ENCODE assay signal across 1 cellular context in the genomic region with DNA sequence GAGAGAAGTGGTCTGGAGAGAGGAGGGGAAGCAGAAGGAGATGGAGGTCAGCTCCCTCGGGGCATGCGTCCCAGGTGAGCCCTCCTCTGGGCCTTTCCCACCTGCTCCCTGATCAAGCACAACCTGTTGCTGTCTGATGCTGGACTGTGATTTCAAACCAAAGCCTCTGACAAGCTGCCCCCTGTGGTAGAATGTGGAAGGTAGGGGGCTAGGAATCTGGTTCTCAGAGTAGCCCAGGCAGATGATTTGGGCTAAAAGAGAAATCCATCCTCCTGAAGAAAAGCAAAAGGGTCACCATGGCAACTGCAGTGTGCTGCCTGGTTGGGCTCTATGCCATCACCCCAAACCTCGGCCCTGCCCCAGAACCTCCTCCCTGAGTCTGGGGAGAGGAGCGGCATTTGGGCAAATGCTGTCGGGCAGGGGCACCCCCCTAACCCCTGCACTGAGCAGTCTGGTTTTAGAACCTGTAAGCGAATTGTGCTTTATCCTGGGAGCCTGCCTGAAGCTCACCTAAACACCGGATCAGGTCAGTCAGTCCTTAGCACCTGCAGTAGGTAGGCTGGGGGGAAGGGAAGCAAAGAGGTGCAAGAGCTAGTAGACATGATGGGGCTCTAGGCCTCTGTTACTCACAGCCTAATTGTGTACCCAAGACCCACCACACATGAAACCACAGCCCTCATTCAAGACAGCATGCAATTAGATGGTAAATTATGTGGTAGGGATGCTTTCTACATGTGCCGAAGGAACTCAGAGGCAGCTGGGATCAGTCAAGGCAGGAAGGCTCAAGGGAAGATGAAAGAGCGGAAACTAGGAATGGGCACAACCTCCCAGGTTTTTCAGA.
TF ChIP-seq lines count a peak whose summit lies in the region.

No MANE protein-coding gene starts in this region.

TF ChIP-seq in neural cell, 6 proteins besides CTCF, POLR2A, EP300 and RAD21 (continued from another document):
- TF ChIP-seq, protein P1, sequence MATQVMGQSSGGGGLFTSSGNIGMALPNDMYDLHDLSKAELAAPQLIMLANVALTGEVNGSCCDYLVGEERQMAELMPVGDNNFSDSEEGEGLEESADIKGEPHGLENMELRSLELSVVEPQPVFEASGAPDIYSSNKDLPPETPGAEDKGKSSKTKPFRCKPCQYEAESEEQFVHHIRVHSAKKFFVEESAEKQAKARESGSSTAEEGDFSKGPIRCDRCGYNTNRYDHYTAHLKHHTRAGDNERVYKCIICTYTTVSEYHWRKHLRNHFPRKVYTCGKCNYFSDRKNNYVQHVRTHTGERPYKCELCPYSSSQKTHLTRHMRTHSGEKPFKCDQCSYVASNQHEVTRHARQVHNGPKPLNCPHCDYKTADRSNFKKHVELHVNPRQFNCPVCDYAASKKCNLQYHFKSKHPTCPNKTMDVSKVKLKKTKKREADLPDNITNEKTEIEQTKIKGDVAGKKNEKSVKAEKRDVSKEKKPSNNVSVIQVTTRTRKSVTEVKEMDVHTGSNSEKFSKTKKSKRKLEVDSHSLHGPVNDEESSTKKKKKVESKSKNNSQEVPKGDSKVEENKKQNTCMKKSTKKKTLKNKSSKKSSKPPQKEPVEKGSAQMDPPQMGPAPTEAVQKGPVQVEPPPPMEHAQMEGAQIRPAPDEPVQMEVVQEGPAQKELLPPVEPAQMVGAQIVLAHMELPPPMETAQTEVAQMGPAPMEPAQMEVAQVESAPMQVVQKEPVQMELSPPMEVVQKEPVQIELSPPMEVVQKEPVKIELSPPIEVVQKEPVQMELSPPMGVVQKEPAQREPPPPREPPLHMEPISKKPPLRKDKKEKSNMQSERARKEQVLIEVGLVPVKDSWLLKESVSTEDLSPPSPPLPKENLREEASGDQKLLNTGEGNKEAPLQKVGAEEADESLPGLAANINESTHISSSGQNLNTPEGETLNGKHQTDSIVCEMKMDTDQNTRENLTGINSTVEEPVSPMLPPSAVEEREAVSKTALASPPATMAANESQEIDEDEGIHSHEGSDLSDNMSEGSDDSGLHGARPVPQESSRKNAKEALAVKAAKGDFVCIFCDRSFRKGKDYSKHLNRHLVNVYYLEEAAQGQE (IDR thresholded peaks at IDR 0.05; ENCODE audit: borderline replicate concordance) = no peak
- TF ChIP-seq TAF1 (IDR thresholded peaks at IDR 0.05; ENCODE audit: low read depth) (no peak), EZH2 (IDR thresholded peaks at IDR 0.05; ENCODE audit: borderline replicate concordance, insufficient read depth, low read length, poor library complexity, severe bottlenecking) (no peak)
